8 cellular contexts compared by ENCODE assay signal in genomic region chr14:89899917-89900680, GRCh38. TPM values are rescaled to one million over a fixed set of nuclear protein-coding genes. Genes with fewer than 3 reads are reported as not detected.
DNase-seq lines count a peak whose midpoint lies in the region; ATAC-seq and TF ChIP-seq lines count a peak whose summit lies in the region.

No MANE protein-coding gene starts in this region.

- H3K27ac ChIP-seq in body of pancreas (no peak overlapping the region), mesenchymal stem cell (ENCODE audit: low read length, poor library complexity, severe bottlenecking) (no peak overlapping the region)
- H3K27ac ChIP-seq in effector memory CD4-positive, alpha-beta T cell (ENCODE audit: insufficient read depth, low read length, poor library complexity, severe bottlenecking): no peak overlapping the region

- H3K14ac ChIP-seq in mesenchymal stem cell (ENCODE audit: low read length in 2 of 2): no peak overlapping the region

- no peak overlapping the region for H2AFZ ChIP-seq in mesenchymal stem cell (ENCODE audit: low read depth, low read length)

- TF ChIP-seq CTCF in LNCaP clone FGC (IDR thresholded peaks at IDR 0.05; ENCODE audit: control insufficient read depth, extremely low read depth, insufficient read depth) (peak; percentile 38), body of pancreas (IDR thresholded peaks at IDR 0.05) (peak; percentile 14 to 50 (median 46))

- no peak overlapping the region for H2BK120ac ChIP-seq in mesenchymal stem cell (ENCODE audit: low read depth, low read length)

- no peaks in the 10 kb centered on the region for H3K27me3 ChIP-seq in body of pancreas
- H3K27me3 ChIP-seq in mesenchymal stem cell (ENCODE audit: control insufficient read depth in 1 of 2, insufficient read depth in 1 of 2, low read length in 2 of 2): no peaks in the 10 kb centered on the region
- H3K27me3 ChIP-seq in effector memory CD4-positive, alpha-beta T cell (replicated peaks; ENCODE audit: control insufficient read depth, insufficient read depth, low read length, poor library complexity, severe bottlenecking): no peaks in the 10 kb centered on the region

- H3K4ac ChIP-seq in mesenchymal stem cell (ENCODE audit: low read depth in 1 of 2, low read length in 2 of 2): no peak overlapping the region

- no peak overlapping the region for H2BK15ac ChIP-seq in mesenchymal stem cell (ENCODE audit: low read depth, poor library complexity, severe bottlenecking)

- no peak overlapping the region for H3K4me2 ChIP-seq in mesenchymal stem cell (ENCODE audit: low read length, poor library complexity, severe bottlenecking)

- no peak overlapping the region for H4K91ac ChIP-seq in mesenchymal stem cell (ENCODE audit: low read length)

- WGBS in body of pancreas, 2 donors: 76 to 78% methylated on average over 4 of the region's 4 CpGs
- 100% methylated on average over 1 of the region's 4 CpGs for WGBS in mesenchymal stem cell

- H3K9me3 ChIP-seq in body of pancreas (no peaks in the 10 kb centered on the region), mesenchymal stem cell (ENCODE audit: control insufficient read depth, low read length) (no peaks in the 10 kb centered on the region)
- H3K9me3 ChIP-seq in effector memory CD4-positive, alpha-beta T cell (ENCODE audit: control insufficient read depth, low read length): no peaks in the 10 kb centered on the region

- peak overlapping the region; percentile 8 for H3K9ac ChIP-seq in mesenchymal stem cell (ENCODE audit: low read length)

- no peak overlapping the region for H3K23ac ChIP-seq in mesenchymal stem cell (ENCODE audit: low read length in 2 of 2)

- H2BK5ac ChIP-seq in mesenchymal stem cell (ENCODE audit: low read depth, low read length, poor library complexity, severe bottlenecking): no peak overlapping the region

- no peak overlapping the region for H3K18ac ChIP-seq in mesenchymal stem cell (ENCODE audit: low read depth in 1 of 2, low read length in 2 of 2)

- peak; percentile 7 for DNase-seq in NOMO-1 treated with DMSO at 0.1 percent for 48 hours (lab: John Stamatoyannopoulos, UW; ENCODE audit: unreplicated experiment)
- no peak for DNase-seq in NOMO-1 treated with dmso at 0.1 percent for 144 hours (lab: John Stamatoyannopoulos, UW; ENCODE audit: unreplicated experiment)
- no peak for DNase-seq in LNCaP clone FGC (ENCODE audit: low read depth)
- DNase-seq in body of pancreas: peak in 1 of 4 donors; percentile 7
- DNase-seq in mesenchymal stem cell: peak; percentile 42
- no peak for DNase-seq in cortex of kidney (lab: John Stamatoyannopoulos, UW)
- no peak for DNase-seq in effector memory CD4-positive, alpha-beta T cell
- DNase-seq in putamen (ENCODE audit: low spot score): no peak

- no peaks in the 10 kb centered on the region for H3K79me1 ChIP-seq in mesenchymal stem cell (replicated peaks; ENCODE audit: low read length, poor library complexity, severe bottlenecking)

- no peak overlapping the region for H2AK5ac ChIP-seq in mesenchymal stem cell (ENCODE audit: low read length, severe bottlenecking)

- H3K4me3 ChIP-seq in LNCaP clone FGC (ENCODE audit: low read depth, low read length) (no peak overlapping the region), body of pancreas (no peak overlapping the region), mesenchymal stem cell (ENCODE audit: insufficient read depth in 1 of 2, low read depth in 1 of 2, low read length in 2 of 2) (no peak overlapping the region)
- no peak overlapping the region for H3K4me3 ChIP-seq in effector memory CD4-positive, alpha-beta T cell (ENCODE audit: insufficient read depth, low read depth, low read length, poor library complexity, severe bottlenecking)

- H3K4me1 ChIP-seq in body of pancreas: peaks cover 6% of the 10 kb centered on the region
- no peaks in the 10 kb centered on the region for H3K4me1 ChIP-seq in mesenchymal stem cell (ENCODE audit: control insufficient read depth, insufficient read depth, low read depth, low read length)
- peaks cover 5% of the 10 kb centered on the region for H3K4me1 ChIP-seq in effector memory CD4-positive, alpha-beta T cell (ENCODE audit: control insufficient read depth, insufficient read depth, low read length, poor library complexity, severe bottlenecking)

- no peak for ATAC-seq in body of pancreas

- no peak for TF ChIP-seq POLR2A in body of pancreas (IDR thresholded peaks at IDR 0.05)

- no peak overlapping the region for H4K8ac ChIP-seq in mesenchymal stem cell (ENCODE audit: low read length)

- H3K36me3 ChIP-seq in body of pancreas (replicated peaks in 1 of 2; ENCODE audit: insufficient read depth in 1 of 2, low read depth in 2 of 2) (no peaks in the 10 kb centered on the region), mesenchymal stem cell (ENCODE audit: control insufficient read depth in 1 of 2, insufficient read depth in 2 of 2, low read depth in 1 of 2, low read length in 2 of 2) (no peaks in the 10 kb centered on the region)
- no peaks in the 10 kb centered on the region for H3K36me3 ChIP-seq in effector memory CD4-positive, alpha-beta T cell (ENCODE audit: control insufficient read depth, insufficient read depth, low read length)

- intact Hi-C loops in body of pancreas (cut with DNase I): no loop called here

- no peak overlapping the region for H2BK12ac ChIP-seq in mesenchymal stem cell (ENCODE audit: low read length in 2 of 2)

RNA-seq across cellular contexts. Expression of gene EFCAB11, which starts 54.4 kb away (rescaled TPM):
- total RNA-seq in body of pancreas: 1 to 10 TPM; 1.6 to 2.9 TPM
- polyA plus RNA-seq in mesenchymal stem cell (2013, experiment 1 of 2): 4.8 TPM
- 4.2 TPM for polyA plus RNA-seq in mesenchymal stem cell (2013, experiment 2 of 2)

RNA-seq across cellular contexts. Expression of gene TDP1, which starts 55.6 kb away (rescaled TPM):
- 10 to 100 TPM in 1 of 2 donors, 1 to 10 TPM in 1; 7.5 to 10.5 TPM for total RNA-seq in body of pancreas
- 8.2 TPM for polyA plus RNA-seq in mesenchymal stem cell (2013, experiment 1 of 2)
- polyA plus RNA-seq in mesenchymal stem cell (2013, experiment 2 of 2): 8.1 TPM

Comparison
In these comparisons a context has a peak if more than half of its experiments do, and no peak if none do; other contexts are left out.
1. DNase-seq: peak in NOMO-1 treated with DMSO at 0.1 percent for 48 hours (single experiment) and mesenchymal stem cell (single experiment); none in NOMO-1 treated with dmso at 0.1 percent for 144 hours (single experiment), LNCaP clone FGC (single experiment), cortex of kidney (single experiment), effector memory CD4-positive, alpha-beta T cell (0 of 3) and putamen (single experiment).